Comparison of ENCODE assay signal across 8 cellular contexts in the genomic region with DNA sequence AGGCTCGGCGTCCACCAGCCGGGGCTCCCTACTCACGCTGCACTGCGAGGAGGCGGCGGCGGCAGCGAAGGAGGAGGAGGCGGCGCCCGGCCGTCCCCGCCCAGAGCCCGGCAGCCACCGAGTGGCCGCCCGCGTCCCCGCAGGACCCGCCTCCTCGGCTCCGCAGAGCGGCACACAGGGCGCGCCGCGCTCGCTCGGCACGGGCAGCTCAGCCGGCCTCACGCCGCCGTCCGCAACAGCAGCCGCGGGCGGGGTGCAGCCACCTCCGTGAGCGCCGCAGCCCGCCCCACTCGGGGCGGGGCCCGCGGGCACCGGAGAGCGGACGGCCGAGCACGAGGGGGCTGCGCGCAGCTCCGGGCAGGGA. TPM values are rescaled to one million over a fixed set of nuclear protein-coding genes. Genes with fewer than 3 reads are reported as not detected.
DNase-seq lines count a peak whose midpoint lies in the region; ATAC-seq and TF ChIP-seq lines count a peak whose summit lies in the region.

Gene ATP2B1 (minus strand): TSS at position 46 of the 364 bp plus-strand sequence. CDS start 52,952 bp downstream, outside the sequence.

- DNase-seq in DMS153 treated with DMSO at 0.1 percent for 48 hours (lab: John Stamatoyannopoulos, UW; ENCODE audit: unreplicated experiment) (peak; percentile 57), HuH-7.5 (ENCODE audit: low spot score) (peak; percentile 75), RKO (ENCODE audit: low spot score) (peak; percentile 79), fibroblast of mammary gland (ENCODE audit: low read depth) (peak; percentile 77)
- peak; percentile 95 for DNase-seq in natural killer cell treated with Interleukin-12 subunit alpha and Interleukin-12 subunit beta and Interleukin-15 and Interleukin-18, amount 100 ng/mL, for 72 hours (ENCODE audit: low spot score)

- no peaks in the 10 kb centered on the region for H3K9me3 Mint-ChIP-seq in activated T-helper 17 cell treated with anti-CD3 and anti-CD28 coated beads, Interleukin-2, amount 50 U/mL, for 72 hours
- H3K9me3 Mint-ChIP-seq in natural killer cell treated with Interleukin-12 subunit alpha and Interleukin-12 subunit beta and Interleukin-15 and Interleukin-18, amount 100 ng/mL, for 72 hours = no peaks in the 10 kb centered on the region
- no peaks in the 10 kb centered on the region for H3K9me3 Mint-ChIP-seq in stimulated activated naive CD8-positive, alpha-beta T cell treated with anti-CD3 and anti-CD28 coated beads, Interleukin-15, Interleukin-2, amounts not matched to agents 100 ng/mL and 50 ng/mL, for 24 hours

- ATAC-seq in GM21526 (IDR thresholded peaks at IDR 0.05; ENCODE audit: low FRiP score, unreplicated experiment) = peak; percentile 62
- peak; percentile 76 for ATAC-seq in activated T-helper 17 cell treated with anti-CD3 and anti-CD28 coated beads, Interleukin-2, amount 50 U/mL, for 72 hours (replicated peaks)
- ATAC-seq in natural killer cell treated with Interleukin-12 subunit alpha and Interleukin-12 subunit beta and Interleukin-15 and Interleukin-18, amount 100 ng/mL, for 72 hours = peak; percentile 80 to 87

- no peaks in the 10 kb centered on the region for H3K27me3 Mint-ChIP-seq in activated T-helper 17 cell treated with anti-CD3 and anti-CD28 coated beads, Interleukin-2, amount 50 U/mL, for 72 hours
- H3K27me3 Mint-ChIP-seq in natural killer cell treated with Interleukin-12 subunit alpha and Interleukin-12 subunit beta and Interleukin-15 and Interleukin-18, amount 100 ng/mL, for 72 hours = no peaks in the 10 kb centered on the region
- no peaks in the 10 kb centered on the region for H3K27me3 Mint-ChIP-seq in stimulated activated naive CD8-positive, alpha-beta T cell treated with anti-CD3 and anti-CD28 coated beads, Interleukin-15, Interleukin-2, amounts not matched to agents 100 ng/mL and 50 ng/mL, for 24 hours

- TF ChIP-seq CTCF in fibroblast of mammary gland (conservative IDR thresholded peaks at IDR 0.05; ENCODE audit: control insufficient read depth, insufficient read depth, low read depth, low read length) = no peak

- H3K27ac Mint-ChIP-seq in activated T-helper 17 cell treated with anti-CD3 and anti-CD28 coated beads, Interleukin-2, amount 50 U/mL, for 72 hours = peak within 1 kb of the TSS; percentile 98
- H3K27ac Mint-ChIP-seq in natural killer cell treated with Interleukin-12 subunit alpha and Interleukin-12 subunit beta and Interleukin-15 and Interleukin-18, amount 100 ng/mL, for 72 hours = peak within 1 kb of the TSS; percentile 91 to 94
- H3K27ac Mint-ChIP-seq in stimulated activated naive CD8-positive, alpha-beta T cell treated with anti-CD3 and anti-CD28 coated beads, Interleukin-15, Interleukin-2, amounts not matched to agents 100 ng/mL and 50 ng/mL, for 24 hours = peak within 1 kb of the TSS; percentile 92

- H3K4me1 Mint-ChIP-seq in activated T-helper 17 cell treated with anti-CD3 and anti-CD28 coated beads, Interleukin-2, amount 50 U/mL, for 72 hours = peaks cover 30% of the 10 kb centered on the region
- peaks cover 14 to 39% of the 10 kb centered on the region in 2 donors for H3K4me1 Mint-ChIP-seq in natural killer cell treated with Interleukin-12 subunit alpha and Interleukin-12 subunit beta and Interleukin-15 and Interleukin-18, amount 100 ng/mL, for 72 hours (ENCODE audit: low read depth in 2 of 2)
- H3K4me1 Mint-ChIP-seq in stimulated activated naive CD8-positive, alpha-beta T cell treated with anti-CD3 and anti-CD28 coated beads, Interleukin-15, Interleukin-2, amounts not matched to agents 100 ng/mL and 50 ng/mL, for 24 hours (ENCODE audit: low read depth) = peaks cover 45% of the 10 kb centered on the region

- peak within 1 kb of the TSS; percentile 94 for H3K4me3 Mint-ChIP-seq in activated T-helper 17 cell treated with anti-CD3 and anti-CD28 coated beads, Interleukin-2, amount 50 U/mL, for 72 hours
- H3K4me3 Mint-ChIP-seq in natural killer cell treated with Interleukin-12 subunit alpha and Interleukin-12 subunit beta and Interleukin-15 and Interleukin-18, amount 100 ng/mL, for 72 hours = peak within 1 kb of the TSS; percentile 97
- H3K4me3 Mint-ChIP-seq in stimulated activated naive CD8-positive, alpha-beta T cell treated with anti-CD3 and anti-CD28 coated beads, Interleukin-15, Interleukin-2, amounts not matched to agents 100 ng/mL and 50 ng/mL, for 24 hours = peak within 1 kb of the TSS; percentile 94

- peak within 1 kb of the TSS; percentile 84 for H3K4me3 ChIP-seq in fibroblast of mammary gland (ENCODE audit: control insufficient read depth, low read depth, low read length)

- H3K36me3 Mint-ChIP-seq in activated T-helper 17 cell treated with anti-CD3 and anti-CD28 coated beads, Interleukin-2, amount 50 U/mL, for 72 hours (ENCODE audit: low read depth) = peaks cover 29% of the 10 kb centered on the region
- no peaks in the 10 kb centered on the region for H3K36me3 Mint-ChIP-seq in natural killer cell treated with Interleukin-12 subunit alpha and Interleukin-12 subunit beta and Interleukin-15 and Interleukin-18, amount 100 ng/mL, for 72 hours
- peaks cover 3% of the 10 kb centered on the region for H3K36me3 Mint-ChIP-seq in stimulated activated naive CD8-positive, alpha-beta T cell treated with anti-CD3 and anti-CD28 coated beads, Interleukin-15, Interleukin-2, amounts not matched to agents 100 ng/mL and 50 ng/mL, for 24 hours (ENCODE audit: low read depth)

RNA-seq across cellular contexts. Expression of gene ATP2B1, which starts in this region (rescaled TPM):
- 10 to 100 TPM; 21.1 to 27.0 TPM for total RNA-seq in activated T-helper 17 cell treated with anti-CD3 and anti-CD28 coated beads, Interleukin-2, amount 50 U/mL, for 72 hours
- 10 to 100 TPM; 45.5 to 57.3 TPM for total RNA-seq in natural killer cell treated with Interleukin-12 subunit alpha and Interleukin-12 subunit beta and Interleukin-15 and Interleukin-18, amount 100 ng/mL, for 72 hours

Comparison
In these comparisons a context has a peak if more than half of its experiments do, and no peak if none do; other contexts are left out.
1. Peak in every context shown above with its lines: DNase-seq, ATAC-seq and H3K4me3 ChIP-seq.